In the genomic region with DNA sequence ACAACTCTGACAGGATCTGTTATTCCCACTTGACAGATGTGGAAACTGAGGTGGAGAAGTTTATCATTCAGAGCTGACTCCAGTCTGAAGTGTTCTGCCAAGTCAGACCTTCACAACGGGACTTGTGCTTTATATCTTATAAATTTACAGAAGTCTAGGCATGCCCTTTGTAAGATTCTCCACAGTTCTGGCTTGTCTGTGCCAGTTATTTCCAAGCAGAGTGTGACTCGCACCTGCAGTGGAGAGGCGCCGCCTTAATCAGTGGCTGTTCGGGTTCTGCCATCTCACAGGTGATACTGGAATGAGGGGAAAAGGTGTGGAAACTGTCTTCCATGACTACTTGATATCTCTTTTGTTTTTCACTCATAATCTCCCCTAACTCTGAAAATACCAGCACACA, we compare ENCODE assay signal across 1 cellular context.
TF ChIP-seq lines count a peak whose summit lies in the region.

No MANE protein-coding gene starts in this region.

TF ChIP-seq in HepG2, 621 proteins besides CTCF, POLR2A, EP300 and RAD21 (continued from another document):
- TF ChIP-seq PRDM10 (CRISPR knock-in tag; IDR thresholded peaks at IDR 0.05; ENCODE audit: low read depth) (no peak), ZNF567 (CRISPR knock-in tag; IDR thresholded peaks at IDR 0.05; ENCODE audit: borderline replicate concordance) (no peak), ZNF629 (CRISPR knock-in tag; conservative IDR thresholded peaks at IDR 0.05) (0 out of 2 replicates have a peak, but pooled peaks have one; percentile 25), FOXO4 (CRISPR knock-in tag; conservative IDR thresholded peaks at IDR 0.05) (no peak)
- TF ChIP-seq, protein P1, sequence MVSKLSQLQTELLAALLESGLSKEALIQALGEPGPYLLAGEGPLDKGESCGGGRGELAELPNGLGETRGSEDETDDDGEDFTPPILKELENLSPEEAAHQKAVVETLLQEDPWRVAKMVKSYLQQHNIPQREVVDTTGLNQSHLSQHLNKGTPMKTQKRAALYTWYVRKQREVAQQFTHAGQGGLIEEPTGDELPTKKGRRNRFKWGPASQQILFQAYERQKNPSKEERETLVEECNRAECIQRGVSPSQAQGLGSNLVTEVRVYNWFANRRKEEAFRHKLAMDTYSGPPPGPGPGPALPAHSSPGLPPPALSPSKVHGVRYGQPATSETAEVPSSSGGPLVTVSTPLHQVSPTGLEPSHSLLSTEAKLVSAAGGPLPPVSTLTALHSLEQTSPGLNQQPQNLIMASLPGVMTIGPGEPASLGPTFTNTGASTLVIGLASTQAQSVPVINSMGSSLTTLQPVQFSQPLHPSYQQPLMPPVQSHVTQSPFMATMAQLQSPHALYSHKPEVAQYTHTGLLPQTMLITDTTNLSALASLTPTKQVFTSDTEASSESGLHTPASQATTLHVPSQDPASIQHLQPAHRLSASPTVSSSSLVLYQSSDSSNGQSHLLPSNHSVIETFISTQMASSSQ (IDR thresholded peaks at IDR 0.05; ENCODE audit: low read depth): no peak
- TF ChIP-seq, protein P1 (CRISPR knock-in tag; IDR thresholded peaks at IDR 0.05; ENCODE audit: borderline replicate concordance): no peak
